ENCODE assay signal across 7 cellular contexts in the genomic region with DNA sequence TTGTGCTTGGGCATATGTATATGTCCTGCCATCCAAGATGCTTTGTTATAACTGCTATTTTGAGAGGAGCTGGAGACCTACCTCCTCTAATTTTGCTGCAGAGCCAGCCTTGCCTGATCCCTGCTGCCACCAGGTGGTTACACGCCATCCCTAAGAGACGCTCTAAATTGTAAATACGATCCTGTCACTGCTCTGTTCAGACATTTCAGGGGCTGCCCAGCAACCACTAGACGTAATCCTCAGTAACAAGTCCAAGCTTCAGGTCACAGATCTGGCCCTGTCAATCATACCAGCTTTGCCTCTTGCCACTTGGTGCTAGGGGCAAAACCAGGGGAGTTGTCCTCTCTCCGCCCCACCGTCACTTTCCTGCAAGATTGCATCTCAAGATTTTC. TPM values are rescaled to one million over a fixed set of nuclear protein-coding genes. Genes with fewer than 3 reads are reported as not detected.
DNase-seq lines count a peak whose midpoint lies in the region; ATAC-seq and TF ChIP-seq lines count a peak whose summit lies in the region.

No MANE protein-coding gene starts in this region.

- peaks cover 17% of the 10 kb centered on the region for H3K36me3 Mint-ChIP-seq in T-cell

- no peaks in the 10 kb centered on the region for H3K9me2 ChIP-seq in MM.1S (replicated peaks; ENCODE audit: insufficient read depth, low read length)

- H3K27ac Mint-ChIP-seq in T-cell, result no peak overlapping the region

- DNase-seq in GM12864 (ENCODE audit: low read depth) (peak; percentile 46), H4 (ENCODE audit: low spot score) (peak; percentile 77), MM.1S (peak; percentile 86), RKO (ENCODE audit: low spot score) (peak; percentile 75), dermis blood vessel endothelial cell (peak; percentile 34), mucosa of descending colon (no peak), T-cell (no peak)

- H3K4me3 ChIP-seq in GM12864 (ENCODE audit: low read depth, low read length), result no peak overlapping the region
- H3K4me3 ChIP-seq in MM.1S (ENCODE audit: low read length), result no peak overlapping the region
- H3K4me3 ChIP-seq in mucosa of descending colon, result no peak overlapping the region

- POLR2A ChIA-PET in T-cell (lab: Charles Lee), result interaction anchor here in 1 of 2 donors (0.6 kb wide), 1 partner anchor 1811 kb away, joined by 3 read pairs; no protein-coding TSS in a partner anchor

- H3K27me3 ChIP-seq in MM.1S (replicated peaks; ENCODE audit: insufficient read depth, low read length), result no peaks in the 10 kb centered on the region

- H3K9me3 Mint-ChIP-seq in T-cell, result no peaks in the 10 kb centered on the region

- no peaks in the 10 kb centered on the region for H3K36me3 ChIP-seq in MM.1S (replicated peaks; ENCODE audit: insufficient read depth, low read length)
- no peaks in the 10 kb centered on the region for H3K36me3 ChIP-seq in mucosa of descending colon (ENCODE audit: low read depth)

- peaks cover 6 to 8% (median 8%) of the 10 kb centered on the region in 3 donors for H3K4me1 Mint-ChIP-seq in T-cell

- no peaks in the 10 kb centered on the region for H4K20me1 ChIP-seq in MM.1S (ENCODE audit: insufficient read depth, low read length)

- no peak overlapping the region for H3K27ac ChIP-seq in MM.1S (ENCODE audit: low read length)

- H3K27me3 Mint-ChIP-seq in T-cell, result no peaks in the 10 kb centered on the region

- intact Hi-C loops in mucosa of descending colon (cut with DNase I, micrococcal nuclease), result loop anchor here in 1 of 2 donors (5.0 kb wide), 1 partner anchor 145 kb away; no protein-coding TSS in a partner anchor

- ATAC-seq in mucosa of descending colon (peak; percentile 13), T-cell (replicated peaks in 1 of 4) (no peak)

- H3F3A ChIP-seq in MM.1S (ENCODE audit: insufficient read depth, low read length), result peaks cover 5% of the 10 kb centered on the region; the same call in 1 of the 2 replicates

- CTCF ChIA-PET in T-cell (lab: Charles Lee), result interaction anchor here (0.5 to 10.4 kb wide), 9 partner anchors 13 to 595 kb away, joined by 3 to 325 read pairs (median 4); no protein-coding TSS in a partner anchor

- H3K79me2 ChIP-seq in MM.1S (ENCODE audit: low read length), result no peaks in the 10 kb centered on the region

- H3K4me2 ChIP-seq in MM.1S (ENCODE audit: low read depth, low read length), result 0 out of 2 replicates have a peak overlapping the region, but pooled peaks have one; percentile 4

- H3K4me1 ChIP-seq in MM.1S (ENCODE audit: low read length) (peaks cover 6% of the 10 kb centered on the region; the same call in 1 of the 2 replicates), mucosa of descending colon (ENCODE audit: low read depth) (no peaks in the 10 kb centered on the region)

- H3K9ac ChIP-seq in MM.1S (ENCODE audit: low read length), result no peak overlapping the region

- no peak overlapping the region for H3K4me3 Mint-ChIP-seq in T-cell

- TF ChIP-seq CTCF in GM12864 (IDR thresholded peaks at IDR 0.05; ENCODE audit: low read depth, low read length, missing control alignments) (peak; percentile 66), MM.1S (IDR thresholded peaks at IDR 0.05; ENCODE audit: low read length) (peak; percentile 90), mucosa of descending colon (IDR thresholded peaks at IDR 0.05) (no peak)

- no peaks in the 10 kb centered on the region for H3K9me3 ChIP-seq in MM.1S (replicated peaks; ENCODE audit: insufficient read depth, low read length)
- no peaks in the 10 kb centered on the region for H3K9me3 ChIP-seq in mucosa of descending colon

- no peak overlapping the region for H2AFZ ChIP-seq in MM.1S (ENCODE audit: low read length)

RNA-seq across cellular contexts. Expression of gene GPA33, which starts 32.9 kb away (rescaled TPM):
- total RNA-seq in H4 (2014; rRNA removed; shearing (Covaris generic)), result not detected in 2 replicates
- total RNA-seq in dermis blood vessel endothelial cell (not detected in 2 replicates), mucosa of descending colon (100 to 1,000 TPM; 221 to 764 (median 482) TPM), T-cell (10 to 100 TPM in 4 of 5 donors, 1 to 10 TPM in 1; 8.6 to 22.8 (median 17.7) TPM)

RNA-seq across cellular contexts. Expression of gene STYXL2, which starts 36.6 kb away (rescaled TPM):
- total RNA-seq in H4 (2014; rRNA removed; shearing (Covaris generic)), result 0.04 TPM in 1 of 2 replicates, not detected in the other
- total RNA-seq in dermis blood vessel endothelial cell (not detected in 2 replicates), mucosa of descending colon (under 1 TPM; 0.13 to 0.17 (median 0.17) TPM), T-cell (not detected)

Comparison
In these comparisons a context has a peak if more than half of its experiments do, and no peak if none do; other contexts are left out.
1. DNase-seq: peak in GM12864 (single experiment), H4 (single experiment), MM.1S (single experiment), RKO (single experiment) and dermis blood vessel endothelial cell (single experiment); none in mucosa of descending colon (0 of 3) and T-cell (0 of 34).